ENCODE assay signal across 10 cellular contexts in the genomic region with DNA sequence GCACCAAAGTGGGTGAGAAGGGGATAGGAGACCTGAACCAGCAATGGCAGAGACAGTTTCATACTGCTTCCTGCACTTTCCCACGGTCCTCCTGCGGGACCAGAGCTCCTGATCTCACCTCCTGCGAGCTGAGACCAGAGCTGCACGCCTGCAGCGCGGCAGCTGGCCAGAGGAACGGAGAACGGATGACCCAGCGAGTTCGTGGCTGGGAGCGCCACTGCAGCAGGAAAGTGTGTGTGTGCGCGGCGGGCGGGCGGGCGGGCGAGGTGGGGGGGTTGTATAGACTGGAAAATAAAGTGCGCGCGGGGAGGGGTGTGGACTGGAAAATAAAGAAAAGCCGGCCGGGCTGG. TPM values are rescaled to one million over a fixed set of nuclear protein-coding genes. Genes with fewer than 3 reads are reported as not detected.
A peak's percentile ranks its signal among the peaks of the same experiment; 100 is the strongest.
DNase-seq lines count a peak whose midpoint lies in the region; ATAC-seq and TF ChIP-seq lines count a peak whose summit lies in the region.
"Had no signal": no experiment of that assay in that cellular context is flagged by ENCODE, and none has a peak within 500 bp of the region (broad histone marks: within the 10 kb centered on the region; RNA-seq: fewer than 3 reads in every experiment).

No MANE protein-coding gene starts in this region.

- no peaks in the 10 kb centered on the region for H3K36me3 ChIP-seq in HEK293 (ENCODE audit: control insufficient read depth in 2 of 2, insufficient read depth in 1 of 2, low read length in 2 of 2)
- no peaks in the 10 kb centered on the region for H3K36me3 ChIP-seq in ectodermal cell (ENCODE audit: control insufficient read depth, insufficient read depth, low read length)
- H3K36me3 ChIP-seq in Peyer's patch = no peaks in the 10 kb centered on the region

- ATAC-seq in HG03135 (IDR thresholded peaks at IDR 0.05; ENCODE audit: unreplicated experiment) (no peak), HG02885 (IDR thresholded peaks at IDR 0.05; ENCODE audit: poor library complexity, unreplicated experiment) (no peak)

- H3K27ac ChIP-seq in HEK293 (ENCODE audit: extremely low read depth, low read depth, low read length) (no peak overlapping the region), ectodermal cell (ENCODE audit: insufficient read depth, low read depth, low read length, poor library complexity, severe bottlenecking) (no peak overlapping the region), Peyer's patch (no peak overlapping the region)

- peaks cover 39% of the 10 kb centered on the region for H3K27me3 ChIP-seq in ectodermal cell (ENCODE audit: control insufficient read depth, insufficient read depth, low read length, poor library complexity, severe bottlenecking)
- no peaks in the 10 kb centered on the region for H3K27me3 ChIP-seq in Peyer's patch

- H3K4me3 Mint-ChIP-seq in mesothelial cell of epicardium = peak overlapping the region; percentile 66

- DNase-seq in AG04449 (ENCODE audit: low read depth, low spot score) (no peak), mesothelial cell of epicardium (ENCODE audit: low spot score in 2 of 2, unreplicated experiment in 2 of 2) (no peak), Peyer's patch (no peak), HuH-7 (ENCODE audit: low spot score) (no peak)
- DNase-seq: activated T-cell treated with anti-CD3 and anti-CD28 coated beads, Interleukin-2, amount 50 U/mL, for 1 hour; NCI-H446 had no signal

- no peaks in the 10 kb centered on the region for H3K4me1 ChIP-seq in HEK293 (ENCODE audit: control insufficient read depth, insufficient read depth, low read length)
- H3K4me1 ChIP-seq in ectodermal cell (ENCODE audit: control insufficient read depth, insufficient read depth, low read length) = no peaks in the 10 kb centered on the region
- H3K4me1 ChIP-seq in Peyer's patch = no peaks in the 10 kb centered on the region

- CTCF ChIA-PET in AG04449 (lab: Yijun Ruan, JAX) (no interaction called here), HEK293 (lab: Yijun Ruan, JAX) (interaction anchor here (0.6 to 0.7 kb wide), 2 partner anchors 32 to 673 kb away, joined by 3 read pairs; no protein-coding TSS in a partner anchor)

- H3K27me3 Mint-ChIP-seq in mesothelial cell of epicardium (ENCODE audit: low read depth) = peaks cover 49% of the 10 kb centered on the region

- TF ChIP-seq CTCF in AG04449 (IDR thresholded peaks at IDR 0.05; ENCODE audit: insufficient read depth, low read length, missing control alignments) (no peak), HEK293 (tag by site-specific recombination; IDR thresholded peaks at IDR 0.05) (no peak), mesothelial cell of epicardium (IDR thresholded peaks at IDR 0.05; ENCODE audit: unreplicated experiment) (no peak), Peyer's patch (IDR thresholded peaks at IDR 0.05) (no peak)

- H3K9me3 ChIP-seq in HEK293 (ENCODE audit: control insufficient read depth, insufficient read depth, low read depth, low read length) = no peaks in the 10 kb centered on the region
- no peaks in the 10 kb centered on the region for H3K9me3 ChIP-seq in ectodermal cell (ENCODE audit: control insufficient read depth, low read length)
- H3K9me3 ChIP-seq in Peyer's patch = no peaks in the 10 kb centered on the region

- 2 to 3% methylated on average over 13 to 18 of the region's 23 CpGs for WGBS in ectodermal cell, 2 experiments

- peaks cover 11% of the 10 kb centered on the region for H3K9me3 Mint-ChIP-seq in mesothelial cell of epicardium

- H3K4me3 ChIP-seq in AG04449 (ENCODE audit: low read depth, low read length) = peak overlapping the region; percentile 49
- peak overlapping the region; percentile 35; the same call in 1 of the 2 replicates for H3K4me3 ChIP-seq in HEK293 (ENCODE audit: low read depth, low read length)
- peak overlapping the region; percentile 33 for H3K4me3 ChIP-seq in ectodermal cell (ENCODE audit: insufficient read depth, low read depth, low read length)
- H3K4me3 ChIP-seq in Peyer's patch = peak overlapping the region in 1 of 4 donors; percentile 29

- POLR2A ChIA-PET in AG04449 (lab: Yijun Ruan, JAX) = no interaction called here
- POLR2A ChIA-PET in HEK293 (lab: Yijun Ruan, JAX) = no interaction called here

- peaks cover 3% of the 10 kb centered on the region for H3K4me1 Mint-ChIP-seq in mesothelial cell of epicardium

- H3K27ac Mint-ChIP-seq in mesothelial cell of epicardium = no peak overlapping the region

- no peak for TF ChIP-seq POLR2A in Peyer's patch (IDR thresholded peaks at IDR 0.05)

- H3K36me3 Mint-ChIP-seq in mesothelial cell of epicardium = no peaks in the 10 kb centered on the region

TF ChIP-seq in HEK293, 187 proteins besides CTCF, POLR2A, EP300 and RAD21:
- TF ChIP-seq ZBTB7A (tag by site-specific recombination; IDR thresholded peaks at IDR 0.05; ENCODE audit: low read depth) (no peak), ZNF664 (tag by site-specific recombination; IDR thresholded peaks at IDR 0.05) (no peak), YY1 (tag by site-specific recombination; IDR thresholded peaks at IDR 0.05) (no peak), ZFHX2 (tag by site-specific recombination; conservative IDR thresholded peaks at IDR 0.05) (no peak), ZNF354C (tag by site-specific recombination; IDR thresholded peaks at IDR 0.05; ENCODE audit: borderline replicate concordance, low read depth) (no peak), ZNF211 (tag by site-specific recombination; IDR thresholded peaks at IDR 0.05; ENCODE audit: low read depth) (no peak), ZNF112 (tag by site-specific recombination; IDR thresholded peaks at IDR 0.05) (no peak)
- TF ChIP-seq, protein P1, sequence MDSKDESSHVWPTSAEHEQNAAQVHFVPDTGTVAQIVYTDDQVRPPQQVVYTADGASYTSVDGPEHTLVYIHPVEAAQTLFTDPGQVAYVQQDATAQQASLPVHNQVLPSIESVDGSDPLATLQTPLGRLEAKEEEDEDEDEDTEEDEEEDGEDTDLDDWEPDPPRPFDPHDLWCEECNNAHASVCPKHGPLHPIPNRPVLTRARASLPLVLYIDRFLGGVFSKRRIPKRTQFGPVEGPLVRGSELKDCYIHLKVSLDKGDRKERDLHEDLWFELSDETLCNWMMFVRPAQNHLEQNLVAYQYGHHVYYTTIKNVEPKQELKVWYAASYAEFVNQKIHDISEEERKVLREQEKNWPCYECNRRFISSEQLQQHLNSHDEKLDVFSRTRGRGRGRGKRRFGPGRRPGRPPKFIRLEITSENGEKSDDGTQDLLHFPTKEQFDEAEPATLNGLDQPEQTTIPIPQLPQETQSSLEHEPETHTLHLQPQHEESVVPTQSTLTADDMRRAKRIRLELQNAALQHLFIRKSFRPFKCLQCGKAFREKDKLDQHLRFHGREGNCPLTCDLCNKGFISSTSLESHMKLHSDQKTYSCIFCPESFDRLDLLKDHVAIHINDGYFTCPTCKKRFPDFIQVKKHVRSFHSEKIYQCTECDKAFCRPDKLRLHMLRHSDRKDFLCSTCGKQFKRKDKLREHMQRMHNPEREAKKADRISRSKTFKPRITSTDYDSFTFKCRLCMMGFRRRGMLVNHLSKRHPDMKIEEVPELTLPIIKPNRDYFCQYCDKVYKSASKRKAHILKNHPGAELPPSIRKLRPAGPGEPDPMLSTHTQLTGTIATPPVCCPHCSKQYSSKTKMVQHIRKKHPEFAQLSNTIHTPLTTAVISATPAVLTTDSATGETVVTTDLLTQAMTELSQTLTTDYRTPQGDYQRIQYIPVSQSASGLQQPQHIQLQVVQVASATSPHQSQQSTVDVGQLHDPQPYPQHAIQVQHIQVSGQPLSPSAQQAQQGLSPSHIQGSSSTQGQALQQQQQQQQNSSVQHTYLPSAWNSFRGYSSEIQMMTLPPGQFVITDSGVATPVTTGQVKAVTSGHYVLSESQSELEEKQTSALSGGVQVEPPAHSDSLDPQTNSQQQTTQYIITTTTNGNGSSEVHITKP (tag by site-specific recombination; IDR thresholded peaks at IDR 0.05) = no peak

RNA-seq across cellular contexts. Expression of a gene that starts 16.5 kb away (rescaled TPM):
- 0.20 TPM for polyA plus RNA-seq in ectodermal cell (2013, experiment 1 of 4)
- polyA plus RNA-seq in ectodermal cell (2013, experiment 2 of 4) = 0.07 TPM
- 0.11 TPM for polyA plus RNA-seq in ectodermal cell (2013, experiment 3 of 4)
- 0.16 TPM for polyA plus RNA-seq in ectodermal cell (2013, experiment 4 of 4)
- total RNA-seq in mesothelial cell of epicardium (0.11 to 0.16 TPM in 2 of 3 replicates, not detected in the other), Peyer's patch (1 to 10 TPM in 1 of 4 donors, not detected in 3; 2.5 TPM)
